ENCODE assay signal across 8 cellular contexts in the genomic region with DNA sequence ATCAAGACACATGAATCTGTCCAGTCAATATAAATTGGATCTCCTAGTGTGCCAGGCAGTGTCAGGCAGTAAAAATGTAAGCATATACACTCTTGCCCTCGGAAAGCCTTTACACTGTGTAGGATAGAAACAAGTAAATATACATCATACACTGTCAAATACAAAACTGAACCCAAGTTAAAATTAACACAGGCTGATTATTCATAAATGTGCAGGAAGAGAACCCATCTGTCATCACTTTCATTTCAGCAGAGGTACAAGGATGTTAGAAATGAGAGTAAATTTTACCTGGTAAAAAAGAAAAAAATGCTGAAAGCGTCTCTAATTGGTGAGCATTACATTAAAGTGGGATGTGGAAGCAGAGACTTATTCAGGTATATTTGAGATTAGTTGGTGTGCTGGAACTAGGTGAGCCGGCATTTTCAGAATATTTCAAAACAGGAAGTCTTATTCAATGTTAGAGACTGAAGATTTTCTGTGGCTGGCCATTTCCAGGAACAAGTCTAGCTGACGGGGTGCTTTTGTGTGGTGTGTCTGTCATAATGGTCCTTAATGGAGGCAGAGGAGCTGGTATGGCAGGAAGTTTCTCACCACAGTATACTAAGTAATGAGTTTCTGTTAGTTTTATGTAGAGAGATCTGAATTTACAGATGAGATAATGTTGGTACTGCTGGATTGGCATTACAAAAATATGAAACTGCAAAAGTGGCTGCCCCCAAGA.
DNase-seq lines count a peak whose midpoint lies in the region; ATAC-seq and TF ChIP-seq lines count a peak whose summit lies in the region.

No MANE protein-coding gene starts in this region.

- no peaks in the 10 kb centered on the region for H3K36me3 ChIP-seq in mucosa of rectum (ENCODE audit: control insufficient read depth in 2 of 2, insufficient read depth in 2 of 2, low read length in 2 of 2)

- H3K4me3 ChIP-seq in astrocyte of the cerebellum (ENCODE audit: low read depth, low read length) (no peak overlapping the region), mucosa of rectum (ENCODE audit: low read length in 2 of 2) (peak overlapping the region in 1 of 2 donors; percentile 20)

- no peaks in the 10 kb centered on the region for H3K27me3 ChIP-seq in mucosa of rectum (ENCODE audit: control insufficient read depth in 2 of 2, insufficient read depth in 2 of 2, low read length in 2 of 2)

- peak overlapping the region; percentile 57 to 68 for H3K27ac ChIP-seq in mucosa of rectum (ENCODE audit: low read depth in 2 of 2, low read length in 2 of 2)

- intact Hi-C loops in Right ventricle myocardium inferior (cut with DNase I) = no loop called here
- intact Hi-C loops in cardiac septum (cut with DNase I) = no loop called here

- peaks cover 0 to 6% of the 10 kb centered on the region in 2 donors for H3K4me1 ChIP-seq in mucosa of rectum (ENCODE audit: control insufficient read depth in 2 of 2, insufficient read depth in 2 of 2, low read length in 2 of 2)

- no peak for TF ChIP-seq CTCF in astrocyte of the cerebellum (IDR thresholded peaks at IDR 0.05; ENCODE audit: low read depth, low read length, missing control alignments)

- in situ Hi-C loops in astrocyte of the cerebellum (cut with HindIII; ENCODE audit: low sequenced_read_pairs) = no loop called here

- H3K9ac ChIP-seq in mucosa of rectum (ENCODE audit: low read depth in 1 of 2, low read length in 2 of 2) = peak overlapping the region in 1 of 2 donors; percentile 26

- DNase-seq in Right ventricle myocardium inferior (ENCODE audit: missing footprints) (no peak), cardiac septum (ENCODE audit: low spot score) (no peak), T-helper 22 cell (ENCODE audit: low read depth) (peak; percentile 62), astrocyte of the cerebellum (ENCODE audit: low read depth) (peak; percentile 16), NCI-H2227 treated with DMSO at 0.1 percent for 48 hours (lab: John Stamatoyannopoulos, UW) (no peak)
- DNase-seq in stimulated activated naive CD4-positive, alpha-beta T cell treated with Interleukin-2 at 50 U/mL for 16 hours (lab: John Stamatoyannopoulos, UW) = peak; percentile 68

- H3K9me3 ChIP-seq in mucosa of rectum (ENCODE audit: control insufficient read depth in 2 of 2, low read length in 2 of 2) = no peaks in the 10 kb centered on the region

- ATAC-seq in Right ventricle myocardium inferior (peak; percentile 71), HG03342 (IDR thresholded peaks at IDR 0.05; ENCODE audit: unreplicated experiment) (peak; percentile 99)

Comparison
In these comparisons a context has a peak if more than half of its experiments do, and no peak if none do; other contexts are left out.
1. DNase-seq: peak in T-helper 22 cell (single experiment), astrocyte of the cerebellum (single experiment) and stimulated activated naive CD4-positive, alpha-beta T cell treated with Interleukin-2 at 50 U/mL for 16 hours (single experiment); none in Right ventricle myocardium inferior (single experiment), cardiac septum (single experiment) and NCI-H2227 treated with DMSO at 0.1 percent for 48 hours (single experiment).